In the genomic region with DNA sequence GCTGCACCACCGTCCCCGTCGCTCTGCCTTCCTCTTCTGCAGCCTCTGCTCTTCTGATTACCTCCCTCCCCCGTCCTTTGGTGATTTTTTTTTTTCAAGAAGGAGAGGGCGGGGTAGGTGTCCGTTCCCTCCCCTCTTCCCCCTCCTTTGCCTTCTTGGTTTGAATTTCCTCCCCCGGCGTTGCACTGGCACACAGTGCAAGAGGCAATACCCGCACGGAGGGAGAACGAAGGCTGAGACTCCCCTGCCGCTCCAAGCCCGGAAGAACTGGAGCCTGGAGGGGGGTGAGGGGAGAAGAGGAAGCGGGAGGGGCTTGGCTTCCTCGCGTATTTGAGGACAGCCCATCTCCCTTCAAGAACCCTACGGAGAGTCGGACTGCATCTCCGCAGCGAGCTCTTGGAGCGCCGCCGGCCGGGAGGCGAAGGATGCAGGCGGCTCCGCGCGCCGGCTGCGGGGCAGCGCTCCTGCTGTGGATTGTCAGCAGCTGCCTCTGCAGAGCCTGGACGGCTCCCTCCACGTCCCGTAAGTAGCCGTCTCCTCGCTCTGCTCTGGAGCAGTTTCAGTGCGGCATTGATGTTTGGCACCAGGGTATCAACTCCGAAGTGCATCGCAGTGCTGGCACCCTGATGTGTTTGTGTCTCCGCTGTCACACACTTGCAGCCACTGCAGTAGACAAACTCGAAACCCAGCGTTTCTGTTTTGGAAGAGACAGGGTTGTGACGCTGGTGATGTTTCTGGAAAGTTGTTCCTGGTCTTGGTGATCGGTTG, we compare ENCODE assay signal across 8 cellular contexts. TPM values are rescaled to one million over a fixed set of nuclear protein-coding genes. Genes with fewer than 3 reads are reported as not detected.
DNase-seq lines count a peak whose midpoint lies in the region; ATAC-seq and TF ChIP-seq lines count a peak whose summit lies in the region.

Gene CNTNAP2, plus strand, starts transcription at position 350 of the 768 bp plus-strand sequence. Its CDS starts 76 bp downstream, at position 426.

- peaks cover 13% of the 10 kb centered on the region for H3K4me1 Mint-ChIP-seq in CD14-positive monocyte
- peaks cover 2 to 23% (median 17%) of the 10 kb centered on the region in 7 donors for H3K4me1 Mint-ChIP-seq in naive thymus-derived CD4-positive, alpha-beta T cell

- DNase-seq in CD14-positive monocyte (ENCODE audit: low spot score) (no peak), SK-N-MC (ENCODE audit: low read depth, low spot score) (no peak), left colon (no peak)
- no peak for DNase-seq in naive thymus-derived CD4-positive, alpha-beta T cell

- H3K4me1 ChIP-seq in HUES48 (ENCODE audit: control insufficient read depth, insufficient read depth, low read length) = peaks cover 7% of the 10 kb centered on the region
- peaks cover 8% of the 10 kb centered on the region in 2 donors for H3K4me1 ChIP-seq in esophagus (ENCODE audit: control insufficient read depth in 2 of 2, insufficient read depth in 2 of 2, low read length in 1 of 2)
- H3K4me1 ChIP-seq in naive thymus-derived CD4-positive, alpha-beta T cell (ENCODE audit: control insufficient read depth in 2 of 2, insufficient read depth in 2 of 2, low read length in 2 of 2) = no peaks in the 10 kb centered on the region

- TF ChIP-seq CTCF in CD14-positive monocyte (IDR thresholded peaks at IDR 0.05) = no peak

- peaks cover 0 to 7% (median 0%) of the 10 kb centered on the region in 7 donors for H3K9me3 Mint-ChIP-seq in CD14-positive monocyte
- peaks cover 0 to 8% (median 3%) of the 10 kb centered on the region in 11 donors for H3K9me3 Mint-ChIP-seq in naive thymus-derived CD4-positive, alpha-beta T cell

- H3K9me3 ChIP-seq in HUES48 (ENCODE audit: control insufficient read depth, insufficient read depth, low read length) (no peaks in the 10 kb centered on the region), SK-N-MC (ENCODE audit: low read depth, low read length) (no peaks in the 10 kb centered on the region), esophagus (ENCODE audit: control insufficient read depth in 2 of 2, insufficient read depth in 1 of 2, low read depth in 1 of 2, low read length in 1 of 2) (peaks cover 0 to 3% of the 10 kb centered on the region in 2 donors)
- H3K9me3 ChIP-seq in naive thymus-derived CD4-positive, alpha-beta T cell (ENCODE audit: control insufficient read depth in 2 of 3, low read length in 3 of 3) = no peaks in the 10 kb centered on the region

- H3K27me3 ChIP-seq in HUES48 (ENCODE audit: control insufficient read depth, insufficient read depth, low read length) = peaks cover 26% of the 10 kb centered on the region
- no peaks in the 10 kb centered on the region for H3K27me3 ChIP-seq in esophagus (ENCODE audit: control insufficient read depth in 1 of 2, insufficient read depth in 2 of 2, low read length in 2 of 2)
- peaks cover 0 to 3% of the 10 kb centered on the region in 2 donors for H3K27me3 ChIP-seq in naive thymus-derived CD4-positive, alpha-beta T cell (ENCODE audit: control insufficient read depth in 2 of 2, insufficient read depth in 2 of 2, low read length in 2 of 2)

- peak within 1 kb of the TSS in 1 of 7 donors; percentile 16 for H3K27ac Mint-ChIP-seq in CD14-positive monocyte
- H3K27ac Mint-ChIP-seq in naive thymus-derived CD4-positive, alpha-beta T cell = peak within 1 kb of the TSS in 1 of 9 donors; percentile 46

- CTCF ChIA-PET in naive thymus-derived CD4-positive, alpha-beta T cell (lab: Charles Lee) = no interaction called here

- intact Hi-C loops in CD14-positive monocyte (cut with micrococcal nuclease) = no loop called here
- intact Hi-C loops in naive thymus-derived CD4-positive, alpha-beta T cell (cut with micrococcal nuclease) = no loop called here
- intact Hi-C loops in left colon (cut with DNase I, micrococcal nuclease) = no loop called here

- POLR2A ChIA-PET in naive thymus-derived CD4-positive, alpha-beta T cell (lab: Charles Lee) = no interaction called here

- peaks cover 21 to 32% (median 28%) of the 10 kb centered on the region in 3 donors for H3K27me3 Mint-ChIP-seq in CD14-positive monocyte (ENCODE audit: low read depth in 3 of 3)
- H3K27me3 Mint-ChIP-seq in naive thymus-derived CD4-positive, alpha-beta T cell = peaks cover 31 to 46% (median 36%) of the 10 kb centered on the region in 5 donors

- no peaks in the 10 kb centered on the region for H3K36me3 ChIP-seq in HUES48 (ENCODE audit: control insufficient read depth, insufficient read depth, low read length)
- no peaks in the 10 kb centered on the region for H3K36me3 ChIP-seq in SK-N-MC (ENCODE audit: insufficient read depth, low read length)
- no peaks in the 10 kb centered on the region for H3K36me3 ChIP-seq in esophagus (ENCODE audit: control insufficient read depth in 2 of 2, insufficient read depth in 2 of 2, low read length in 1 of 2)
- no peaks in the 10 kb centered on the region for H3K36me3 ChIP-seq in naive thymus-derived CD4-positive, alpha-beta T cell (ENCODE audit: control insufficient read depth in 2 of 3, insufficient read depth in 3 of 3, low read length in 3 of 3)

- H3K4me3 ChIP-seq in HUES48 (ENCODE audit: low read depth, low read length) (peak within 1 kb of the TSS; percentile 70), SK-N-MC (peak within 1 kb of the TSS; percentile 87), esophagus (ENCODE audit: low read depth in 1 of 2, low read length in 2 of 2) (peak within 1 kb of the TSS; percentile 9 to 16)
- H3K4me3 ChIP-seq in naive thymus-derived CD4-positive, alpha-beta T cell (ENCODE audit: low read length) = no peak within 1 kb of the TSS

- 2 to 3% methylated on average over 45 of the region's 45 CpGs for WGBS in esophagus, 2 donors

- H3K27ac ChIP-seq in HUES48 (ENCODE audit: low read depth, low read length) = no peak within 1 kb of the TSS
- no peak within 1 kb of the TSS for H3K27ac ChIP-seq in SK-N-MC
- H3K27ac ChIP-seq in esophagus (ENCODE audit: low read depth in 2 of 2, low read length in 1 of 2) = no peak within 1 kb of the TSS
- H3K27ac ChIP-seq in naive thymus-derived CD4-positive, alpha-beta T cell (ENCODE audit: low read depth, low read length) = no peak within 1 kb of the TSS

- H3K4me3 Mint-ChIP-seq in CD14-positive monocyte = peak within 1 kb of the TSS; percentile 56 to 88
- peak within 1 kb of the TSS; percentile 32 to 74 (median 59) for H3K4me3 Mint-ChIP-seq in naive thymus-derived CD4-positive, alpha-beta T cell

- no peak for ATAC-seq in naive thymus-derived CD4-positive, alpha-beta T cell
- no peak for ATAC-seq in left colon
- ATAC-seq in GM21390 (IDR thresholded peaks at IDR 0.05; ENCODE audit: unreplicated experiment) = no peak
- no peak for ATAC-seq in HG02973 (IDR thresholded peaks at IDR 0.05; ENCODE audit: unreplicated experiment)

- H3K9ac ChIP-seq in HUES48 (ENCODE audit: low read depth, low read length) (no peak within 1 kb of the TSS), SK-N-MC (ENCODE audit: insufficient read length) (no peak within 1 kb of the TSS)

- H3K36me3 Mint-ChIP-seq in CD14-positive monocyte = no peaks in the 10 kb centered on the region
- H3K36me3 Mint-ChIP-seq in naive thymus-derived CD4-positive, alpha-beta T cell = peaks cover 0 to 5% (median 0%) of the 10 kb centered on the region in 5 donors

RNA-seq across cellular contexts. Expression of gene CNTNAP2, which starts in this region (rescaled TPM):
- not detected for polyA plus RNA-seq in CD14-positive monocyte
- under 1 TPM; 0.41 to 0.48 TPM for polyA plus RNA-seq in esophagus
- under 1 TPM in 4 of 5 experiments, not detected in 1; 0.11 to 0.48 (median 0.29) TPM for total RNA-seq in naive thymus-derived CD4-positive, alpha-beta T cell
- under 1 TPM in 1 of 2 donors, not detected in 1; 0.02 TPM for polyA plus RNA-seq in naive thymus-derived CD4-positive, alpha-beta T cell
- 1 to 10 TPM; 3.5 to 4.0 TPM for total RNA-seq in left colon
